In genomic region chr16:88405325-88406060, GRCh38 we compare ENCODE assay signal across 19 cellular contexts. TPM values are rescaled to one million over a fixed set of nuclear protein-coding genes. Genes with fewer than 3 reads are reported as not detected.
DNase-seq lines count a peak whose midpoint lies in the region; ATAC-seq and TF ChIP-seq lines count a peak whose summit lies in the region.
"Had no signal": no experiment of that assay in that cellular context is flagged by ENCODE, and none has a peak within 500 bp of the region (broad histone marks: within the 10 kb centered on the region; RNA-seq: fewer than 3 reads in every experiment).

No MANE protein-coding gene starts in this region.

- H3K9me3 Mint-ChIP-seq in activated T-helper 17 cell treated with anti-CD3 and anti-CD28 coated beads, Interleukin-2, amount 50 U/mL, for 72 hours = no peaks in the 10 kb centered on the region
- H3K9me3 Mint-ChIP-seq: activated CD4-positive, alpha-beta memory T cell treated with anti-CD3 and anti-CD28 coated beads for 36 hours; stimulated activated naive CD8-positive, alpha-beta T cell treated with anti-CD3 and anti-CD28 coated beads, Interleukin-15, amount 100 ng/mL, for 72 hours had no signal

- H3K36me3 ChIP-seq in esophagus muscularis mucosa = no peaks in the 10 kb centered on the region
- H3K36me3 ChIP-seq in tibial artery = no peaks in the 10 kb centered on the region
- H3K36me3 ChIP-seq: adrenal gland, HAP-1 had no signal

- H3K4me3 Mint-ChIP-seq in activated T-helper 17 cell treated with anti-CD3 and anti-CD28 coated beads, Interleukin-2, amount 50 U/mL, for 72 hours = no peak overlapping the region
- H3K4me3 Mint-ChIP-seq: activated CD4-positive, alpha-beta memory T cell treated with anti-CD3 and anti-CD28 coated beads for 36 hours; stimulated activated naive CD8-positive, alpha-beta T cell treated with anti-CD3 and anti-CD28 coated beads, Interleukin-15, amount 100 ng/mL, for 72 hours had no signal

- H3K27me3 ChIP-seq in esophagus muscularis mucosa (no peaks in the 10 kb centered on the region), tibial artery (no peaks in the 10 kb centered on the region), foreskin keratinocyte (peaks cover 5% of the 10 kb centered on the region)
- H3K27me3 ChIP-seq: adrenal gland, SJSA1 had no signal

- H3K9me3 ChIP-seq in esophagus muscularis mucosa (no peaks in the 10 kb centered on the region), tibial artery (no peaks in the 10 kb centered on the region)
- H3K9me3 ChIP-seq: adrenal gland, HAP-1, SJSA1 had no signal

- H3K4me3 ChIP-seq in esophagus muscularis mucosa (peak overlapping the region in 3 of 4 donors; percentile 10 to 36 (median 13)), tibial artery (peak overlapping the region; percentile 27 to 32)
- H3K4me3 ChIP-seq: adrenal gland, HAP-1, SJSA1 had no signal

- H3K27ac ChIP-seq in esophagus muscularis mucosa (replicated peaks in 1 of 4) = no peak overlapping the region
- H3K27ac ChIP-seq in tibial artery = peak overlapping the region; percentile 7 to 17
- no peak overlapping the region for H3K27ac ChIP-seq in foreskin keratinocyte
- H3K27ac ChIP-seq: 22Rv1, adrenal gland, SJSA1 had no signal

- H3K27me3 Mint-ChIP-seq in activated T-helper 17 cell treated with anti-CD3 and anti-CD28 coated beads, Interleukin-2, amount 50 U/mL, for 72 hours = peaks cover 14% of the 10 kb centered on the region
- H3K27me3 Mint-ChIP-seq: activated CD4-positive, alpha-beta memory T cell treated with anti-CD3 and anti-CD28 coated beads for 36 hours; stimulated activated naive CD8-positive, alpha-beta T cell treated with anti-CD3 and anti-CD28 coated beads, Interleukin-15, amount 100 ng/mL, for 72 hours had no signal

- H3K36me3 Mint-ChIP-seq in activated T-helper 17 cell treated with anti-CD3 and anti-CD28 coated beads, Interleukin-2, amount 50 U/mL, for 72 hours (ENCODE audit: low read depth) = no peaks in the 10 kb centered on the region
- H3K36me3 Mint-ChIP-seq: activated CD4-positive, alpha-beta memory T cell treated with anti-CD3 and anti-CD28 coated beads for 36 hours had no signal

- peaks cover 0 to 9% (median 8%) of the 10 kb centered on the region in 4 donors for H3K4me1 ChIP-seq in esophagus muscularis mucosa
- peaks cover 0 to 17% (median 13%) of the 10 kb centered on the region in 4 donors for H3K4me1 ChIP-seq in tibial artery
- no peaks in the 10 kb centered on the region for H3K4me1 ChIP-seq in foreskin keratinocyte
- H3K4me1 ChIP-seq: adrenal gland, HAP-1, SJSA1 had no signal

- no peak for TF ChIP-seq POLR2A in esophagus muscularis mucosa (IDR thresholded peaks at IDR 0.05; ENCODE audit: low read depth)

- intact Hi-C loops in esophagus muscularis mucosa (cut with DNase I) (no loop called here), left colon (cut with DNase I, micrococcal nuclease) (no loop called here), tibial artery (cut with DNase I; ENCODE audit: low total_unique reads) (no loop called here)

- no peak for TF ChIP-seq CTCF in esophagus muscularis mucosa (IDR thresholded peaks at IDR 0.05)
- no peak for TF ChIP-seq CTCF in tibial artery (IDR thresholded peaks at IDR 0.05)
- no peak for TF ChIP-seq CTCF in foreskin keratinocyte (conservative IDR thresholded peaks at IDR 0.05)

- peak; percentile 65 for ATAC-seq in left colon
- no peak for ATAC-seq in activated T-helper 17 cell treated with anti-CD3 and anti-CD28 coated beads, Interleukin-2, amount 50 U/mL, for 72 hours (replicated peaks)
- no peak for ATAC-seq in foreskin keratinocyte
- ATAC-seq in GM21576 (IDR thresholded peaks at IDR 0.05; ENCODE audit: unreplicated experiment) = no peak
- ATAC-seq: stimulated activated naive CD8-positive, alpha-beta T cell treated with anti-CD3 and anti-CD28 coated beads, Interleukin-15, amount 100 ng/mL, for 72 hours had no signal

- no peak for TF ChIP-seq EP300 in esophagus muscularis mucosa (IDR thresholded peaks at IDR 0.05)

- H3K27ac Mint-ChIP-seq in activated T-helper 17 cell treated with anti-CD3 and anti-CD28 coated beads, Interleukin-2, amount 50 U/mL, for 72 hours = no peak overlapping the region
- H3K27ac Mint-ChIP-seq: activated CD4-positive, alpha-beta memory T cell treated with anti-CD3 and anti-CD28 coated beads for 36 hours; stimulated activated naive CD8-positive, alpha-beta T cell treated with anti-CD3 and anti-CD28 coated beads, Interleukin-15, amount 100 ng/mL, for 72 hours had no signal

- WGBS in esophagus muscularis mucosa = 83% methylated on average over 10 of the region's 26 CpGs

- DNase-seq in NCI-H2227 (lab: John Stamatoyannopoulos, UW; ENCODE audit: unreplicated experiment) = peak; percentile 4
- no peak for DNase-seq in NCI-H2227 treated with DMSO at 0.1 percent for 48 hours (lab: John Stamatoyannopoulos, UW)
- no peak for DNase-seq in esophagus muscularis mucosa (ENCODE audit: extremely low spot score)
- DNase-seq in left colon = peak in 1 of 2 donors; percentile 26
- DNase-seq in tibial artery = peak; percentile 46 to 77
- DNase-seq in foreskin keratinocyte = no peak
- DNase-seq: activated CD4-positive, alpha-beta memory T cell treated with anti-CD3 and anti-CD28 coated beads for 36 hours; activated T-cell treated with anti-CD3 and anti-CD28 coated beads, Interleukin-2, amount 50 U/mL, for 48 hours; adrenal gland; dermis blood vessel endothelial cell; KBM-7; NCI-H1105 treated with DMSO at 0.1 percent for 48 hours; occipital lobe; stimulated activated naive CD8-positive, alpha-beta T cell treated with anti-CD3 and anti-CD28 coated beads, Interleukin-15, amount 100 ng/mL, for 72 hours had no signal

- H3K4me1 Mint-ChIP-seq in activated T-helper 17 cell treated with anti-CD3 and anti-CD28 coated beads, Interleukin-2, amount 50 U/mL, for 72 hours = peaks cover 5% of the 10 kb centered on the region

RNA-seq across cellular contexts. Expression of gene ZNF469, which starts 22.7 kb away (rescaled TPM):
- total RNA-seq in esophagus muscularis mucosa (1 to 10 TPM; 1.2 to 3.7 (median 2.2) TPM), left colon (under 1 TPM; 0.27 to 0.70 TPM), foreskin keratinocyte (under 0.01 and 0.03 TPM in 2 replicates)
- total RNA-seq in activated T-helper 17 cell treated with anti-CD3 and anti-CD28 coated beads, Interleukin-2, amount 50 U/mL, for 72 hours = under 1 TPM; 0.26 to 0.30 TPM
- polyA plus RNA-seq in foreskin keratinocyte = 0.01 TPM in 1 of 2 replicates, not detected in the other

RNA-seq across cellular contexts. Expression of gene ZFPM1, which starts 47.6 kb away (rescaled TPM):
- total RNA-seq in esophagus muscularis mucosa (1 to 10 TPM in 2 of 4 donors, under 1 TPM in 2; 0.42 to 1.4 (median 1.0) TPM), left colon (10 to 100 TPM in 1 of 2 donors, 1 to 10 TPM in 1; 8.0 to 11.3 TPM), foreskin keratinocyte (4.4 and 4.8 TPM in 2 replicates)
- total RNA-seq in activated T-helper 17 cell treated with anti-CD3 and anti-CD28 coated beads, Interleukin-2, amount 50 U/mL, for 72 hours = 10 to 100 TPM; 12.2 to 22.1 TPM
- polyA plus RNA-seq in foreskin keratinocyte = 2.9 and 3.0 TPM in 2 replicates

Comparison
In these comparisons a context has a peak if more than half of its experiments do, and no peak if none do; other contexts are left out.
1. DNase-seq: peak in NCI-H2227 (single experiment) and tibial artery (2 of 2); none in NCI-H2227 treated with DMSO at 0.1 percent for 48 hours (single experiment), esophagus muscularis mucosa (single experiment) and foreskin keratinocyte (0 of 2).
2. H3K27ac ChIP-seq: peak in tibial artery (2 of 2); none in esophagus muscularis mucosa (0 of 4) and foreskin keratinocyte (single experiment).